ENCODE assay signal across 8 cellular contexts in the genomic region with DNA sequence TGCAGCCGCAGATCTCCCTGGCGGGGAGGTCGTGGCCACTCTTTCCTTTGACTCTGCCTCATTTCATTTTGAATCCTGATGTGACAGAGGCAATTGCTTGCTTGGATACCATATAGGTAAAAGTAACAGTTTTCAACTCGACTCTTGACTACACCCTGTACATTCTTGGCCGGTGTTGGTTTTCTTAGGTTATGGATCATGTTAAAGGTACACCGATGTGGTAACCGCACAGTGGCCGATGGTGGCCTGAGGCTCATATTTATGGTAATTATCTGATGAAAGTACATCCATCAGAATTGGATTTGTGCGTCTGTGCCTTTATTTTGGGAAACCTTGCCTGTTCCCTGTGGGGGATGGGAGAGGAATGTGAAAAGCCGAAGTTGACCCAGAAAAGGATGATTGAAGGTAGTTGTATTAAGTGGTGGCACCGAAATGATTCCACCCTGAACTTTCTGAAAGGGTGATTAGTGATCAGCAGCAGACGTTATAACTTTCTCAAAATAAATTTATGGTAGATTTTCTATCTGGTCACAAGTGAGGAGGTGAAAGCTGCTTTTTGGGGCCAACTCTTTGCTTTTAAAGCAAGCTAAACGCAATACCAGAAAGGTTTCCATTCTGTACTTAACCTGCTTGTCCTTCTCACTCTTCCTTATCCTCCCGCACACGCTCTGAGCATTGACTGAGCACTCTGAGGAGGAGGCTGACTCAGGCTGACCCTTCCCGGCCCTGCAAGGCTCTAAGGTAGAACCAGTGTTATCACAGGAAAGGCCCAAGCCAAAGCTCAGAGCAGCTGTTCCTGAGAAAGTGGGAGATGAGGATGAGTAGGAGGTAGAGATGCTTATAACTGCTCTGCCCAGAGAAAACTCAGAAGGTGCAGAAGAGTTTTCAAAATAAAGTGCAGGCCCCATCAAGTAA. TPM values are rescaled to one million over a fixed set of nuclear protein-coding genes. Genes with fewer than 3 reads are reported as not detected.
A peak's percentile ranks its signal among the peaks of the same experiment; 100 is the strongest.
DNase-seq lines count a peak whose midpoint lies in the region; ATAC-seq and TF ChIP-seq lines count a peak whose summit lies in the region.

No MANE protein-coding gene starts in this region.

- CTCF ChIA-PET in T-cell (lab: Charles Lee): interaction anchor here in 1 of 2 donors (1.6 kb wide), 1 partner anchor 129 kb away, joined by 4 read pairs; no protein-coding TSS in a partner anchor

- intact Hi-C loops in posterior vena cava (cut with DNase I): loop anchor here in 1 of 2 donors (10.0 kb wide), 1 partner anchor 130 kb away; no protein-coding TSS in a partner anchor

- POLR2A ChIA-PET in T-cell (lab: Charles Lee): interaction anchor here (0.6 kb wide), 3 partner anchors 14 to 1277 kb away, joined by 4 to 6 read pairs (median 5); no protein-coding TSS in a partner anchor

- no peak overlapping the region for H3K27ac Mint-ChIP-seq in T-cell

- no peak for TF ChIP-seq CTCF in fibroblast of villous mesenchyme (IDR thresholded peaks at IDR 0.05; ENCODE audit: insufficient read depth, low read depth, low read length)

- no peaks in the 10 kb centered on the region for H3K36me3 Mint-ChIP-seq in T-cell

- peak; percentile 46 for DNase-seq in activated CD4-positive, alpha-beta T cell treated with anti-CD3 and anti-CD28 coated beads for 48 hours
- no peak for DNase-seq in activated CD4-positive, alpha-beta T cell treated with anti-CD3 and anti-CD28 coated beads for 1 hour
- DNase-seq in T-cell: no peak
- DNase-seq in fibroblast of villous mesenchyme (ENCODE audit: low read depth): peak; percentile 28
- DNase-seq in renal cortical epithelial cell (ENCODE audit: low read depth): peak; percentile 58
- no peak for DNase-seq in NCI-H1694 treated with DMSO at 0.1 percent for 48 hours (lab: John Stamatoyannopoulos, UW)
- no peak for DNase-seq in posterior vena cava (ENCODE audit: low spot score)

- H3K4me3 Mint-ChIP-seq in T-cell: peak overlapping the region; percentile 48 to 65 (median 60)

- H3K4me3 ChIP-seq in fibroblast of villous mesenchyme (ENCODE audit: low read depth, low read length): peak overlapping the region; percentile 79

- H3K4me1 Mint-ChIP-seq in T-cell: peaks cover 10 to 14% (median 11%) of the 10 kb centered on the region in 3 donors

- H3K27me3 Mint-ChIP-seq in T-cell: peaks cover 33 to 40% of the 10 kb centered on the region in 2 donors

- no peaks in the 10 kb centered on the region for H3K9me3 Mint-ChIP-seq in T-cell

- ATAC-seq in T-cell (replicated peaks in 1 of 4) (no peak), GM21619 (IDR thresholded peaks at IDR 0.05; ENCODE audit: unreplicated experiment) (no peak)

RNA-seq across cellular contexts. Expression of a gene that starts 2.0 kb away (rescaled TPM):
- total RNA-seq in T-cell: under 1 TPM; 0.16 to 0.92 (median 0.55) TPM
- total RNA-seq in fibroblast of villous mesenchyme: 3.2 and 6.0 TPM in 2 replicates
- total RNA-seq in renal cortical epithelial cell: 21.7 and 25.2 TPM in 2 replicates
- 10 to 100 TPM in 1 of 2 donors, 1 to 10 TPM in 1; 5.5 to 11.2 TPM for total RNA-seq in posterior vena cava

Comparison
In these comparisons a context has a peak if more than half of its experiments do, and no peak if none do; other contexts are left out.
1. DNase-seq: peak in activated CD4-positive, alpha-beta T cell treated with anti-CD3 and anti-CD28 coated beads for 48 hours (single experiment), fibroblast of villous mesenchyme (single experiment) and renal cortical epithelial cell (single experiment); none in activated CD4-positive, alpha-beta T cell treated with anti-CD3 and anti-CD28 coated beads for 1 hour (single experiment), T-cell (0 of 34), NCI-H1694 treated with DMSO at 0.1 percent for 48 hours (single experiment) and posterior vena cava (single experiment).